In the genomic region with DNA sequence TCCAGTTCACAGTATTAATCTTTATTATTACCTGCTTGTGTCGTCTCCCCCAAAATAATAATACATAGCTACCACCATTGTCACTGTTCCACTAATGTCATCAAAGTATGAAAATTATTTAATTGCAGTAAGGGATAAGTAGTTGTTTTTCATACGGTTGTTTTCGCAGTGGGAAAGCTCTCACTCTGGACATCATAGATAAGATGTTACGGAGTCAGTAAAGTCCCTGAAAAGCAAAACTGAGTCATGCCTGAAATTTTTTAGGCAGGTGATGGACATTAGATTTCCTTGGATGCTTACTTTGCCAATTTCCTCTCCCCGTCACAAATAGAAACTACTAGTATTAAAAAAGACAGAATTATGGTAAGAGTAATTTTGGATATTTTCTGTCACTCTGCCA, we compare ENCODE assay signal across 28 cellular contexts. TPM values are rescaled to one million over a fixed set of nuclear protein-coding genes. Genes with fewer than 3 reads are reported as not detected.
DNase-seq lines count a peak whose midpoint lies in the region; ATAC-seq, FAIRE-seq and TF ChIP-seq lines count a peak whose summit lies in the region.
"Had no signal": no experiment of that assay in that cellular context is flagged by ENCODE, and none has a peak within 500 bp of the region (broad histone marks: within the 10 kb centered on the region; RNA-seq: fewer than 3 reads in every experiment).

No MANE protein-coding gene starts in this region.

- TF ChIP-seq POLR2A in K562 (conservative IDR thresholded peaks at IDR 0.05), result no peak

- no peaks in the 10 kb centered on the region for H3K9me3 ChIP-seq in K562 (replicated peaks; ENCODE audit: control insufficient read depth, insufficient read depth, low read depth, low read length)
- H3K9me3 ChIP-seq in neural progenitor cell (ENCODE audit: low read depth), result no peaks in the 10 kb centered on the region
- H3K9me3 ChIP-seq: A549, HAP-1 had no signal

- no peak overlapping the region for H3K27ac ChIP-seq in GM23338 (ENCODE audit: low read depth)
- H3K27ac ChIP-seq in K562 (ENCODE audit: extremely low read depth, low read depth, low read length), result peak overlapping the region; percentile 59; the same call in 2 of the 3 replicates
- no peak overlapping the region for H3K27ac ChIP-seq in neural progenitor cell
- H3K27ac ChIP-seq: A549, GM23248, KMS-11 had no signal

- ATAC-seq in GM23338, result no peak
- ATAC-seq in K562, result peak; percentile 52
- no peak for ATAC-seq in HG03045 (IDR thresholded peaks at IDR 0.05; ENCODE audit: unreplicated experiment)

- no peaks in the 10 kb centered on the region for H3K79me2 ChIP-seq in GM23338 (replicated peaks; ENCODE audit: insufficient read depth)
- no peaks in the 10 kb centered on the region for H3K79me2 ChIP-seq in K562 (ENCODE audit: control insufficient read depth, insufficient read depth, low read length)
- H3K79me2 ChIP-seq in neural progenitor cell (ENCODE audit: low read depth), result no peaks in the 10 kb centered on the region

- POLR2A ChIA-PET in K562 (lab: Yijun Ruan, JAX), result interaction anchor here (0.5 to 3.7 kb wide), 5 partner anchors 11 to 32 kb away, joined by 3 to 30 read pairs (median 3); partner anchors contain the start of genes APEX1, OSGEP, PIP4P1 and PNP

- WGBS in K562 (ENCODE audit: insufficient coverage, low coverage, missing lambda C conversion rate), result 0% methylated on average over 5 of the region's 5 CpGs

- H3K36me3 ChIP-seq in GM23338 (ENCODE audit: insufficient read depth) (peaks cover 5% of the 10 kb centered on the region), K562 (ENCODE audit: control insufficient read depth, insufficient read depth, low read length) (peaks cover 15% of the 10 kb centered on the region; the same call in 1 of the 3 replicates), neural progenitor cell (no peaks in the 10 kb centered on the region)

- no peaks in the 10 kb centered on the region for H3K9me3 Mint-ChIP-seq in activated naive CD8-positive, alpha-beta T cell (ENCODE audit: low read depth)
- H3K9me3 Mint-ChIP-seq in activated naive CD8-positive, alpha-beta T cell treated with anti-CD3 and anti-CD28 coated beads for 36 hours, result no peaks in the 10 kb centered on the region
- H3K9me3 Mint-ChIP-seq in GM23338 (no peaks in the 10 kb centered on the region), neural progenitor cell (no peaks in the 10 kb centered on the region)
- H3K9me3 Mint-ChIP-seq: HFFc6 had no signal

- H3K27me3 ChIP-seq in GM23338 (ENCODE audit: insufficient read depth) (no peaks in the 10 kb centered on the region), K562 (ENCODE audit: control insufficient read depth in 2 of 2, insufficient read depth in 2 of 2, low read length in 2 of 2) (no peaks in the 10 kb centered on the region), neural progenitor cell (no peaks in the 10 kb centered on the region)

- peaks cover 17% of the 10 kb centered on the region for H3K4me1 ChIP-seq in GM23338 (ENCODE audit: insufficient read depth)
- peaks cover 7 to 54% of the 10 kb centered on the region in 2 experiments; a peak in 4 of 5 replicates for H3K4me1 ChIP-seq in K562 (replicated peaks in 1 of 2; ENCODE audit: control insufficient read depth in 2 of 2, insufficient read depth in 2 of 2, low read length in 2 of 2)
- peaks cover 15% of the 10 kb centered on the region for H3K4me1 ChIP-seq in neural progenitor cell
- H3K4me1 ChIP-seq: A549 had no signal

- H2AFZ ChIP-seq in GM23338, result 0 out of 2 replicates have a peak overlapping the region, but pooled peaks have one; percentile 18
- H2AFZ ChIP-seq in K562 (ENCODE audit: low read depth, low read length), result peak overlapping the region; percentile 70
- no peak overlapping the region for H2AFZ ChIP-seq in neural progenitor cell (replicated peaks)
- H2AFZ ChIP-seq: GM23248 had no signal

- peak; percentile 62; the same call in 1 of the 2 replicates for TF ChIP-seq EP300 in K562 (IDR thresholded peaks at IDR 0.05; ENCODE audit: low read length)

- BruUV-seq in K562 (replicated peaks; lab: Mats Ljungman, UMichigan), result no TSS peak

- no peak for TF ChIP-seq RAD21 in K562 (CRISPR knock-in tag; conservative IDR thresholded peaks at IDR 0.05 in 1 of 2, IDR thresholded peaks at IDR 0.05 in 1 of 2)

- H3K4me3 ChIP-seq in GM23338 (no peak overlapping the region), K562 (no peak overlapping the region), neural progenitor cell (no peak overlapping the region)
- H3K4me3 ChIP-seq: A549, GM23248, HAP-1 had no signal

- no peak for TF ChIP-seq CTCF in GM23338 (conservative IDR thresholded peaks at IDR 0.05; ENCODE audit: low read depth in 2 of 2)
- no peak for TF ChIP-seq CTCF in K562 (IDR thresholded peaks at IDR 0.05 in 2 of 3, conservative IDR thresholded peaks at IDR 0.05 in 1 of 3; ENCODE audit: insufficient read depth in 2 of 3, low read depth in 1 of 3, low read length in 3 of 3)
- no peak for TF ChIP-seq CTCF in neural progenitor cell (IDR thresholded peaks at IDR 0.05)

- H4K20me1 ChIP-seq in GM23338 (replicated peaks; ENCODE audit: insufficient read depth) (no peaks in the 10 kb centered on the region), K562 (replicated peaks; ENCODE audit: control insufficient read depth, insufficient read depth, low read length) (no peaks in the 10 kb centered on the region), neural progenitor cell (ENCODE audit: low read depth) (no peaks in the 10 kb centered on the region)

- no peak for DNase-seq in activated naive CD8-positive, alpha-beta T cell treated with anti-CD3 and anti-CD28 coated beads for 36 hours
- DNase-seq in GM23338 (ENCODE audit: low spot score), result no peak
- DNase-seq in K562 (ENCODE audit: extremely low read depth in 1 of 4, low spot score in 3 of 4), result peak; percentile 29 to 63 (median 39)
- no peak for DNase-seq in neural progenitor cell (ENCODE audit: low spot score)
- DNase-seq in putamen (ENCODE audit: low spot score), result no peak
- no peak for DNase-seq in Ammon's horn (ENCODE audit: low spot score)
- DNase-seq: AML-193, C1 segment of cervical spinal cord, DMS53, GM23248, HFFc6, IMR-90, MM.1S, NCI-H2029, NCI-H446, NCI-H524 treated with DMSO at 0.1 percent for 48 hours, NCI-H82, Right ventricle myocardium superior, RPMI8226 had no signal

- intact Hi-C loops in K562 (cut with micrococcal nuclease), result no loop called here

- in situ Hi-C loops in K562 (cut with MboI), result no loop called here

- H3K27me3 Mint-ChIP-seq in activated naive CD8-positive, alpha-beta T cell, result no peaks in the 10 kb centered on the region
- no peaks in the 10 kb centered on the region for H3K27me3 Mint-ChIP-seq in activated naive CD8-positive, alpha-beta T cell treated with anti-CD3 and anti-CD28 coated beads for 36 hours
- H3K27me3 Mint-ChIP-seq in GM23338 (ENCODE audit: insufficient read depth, low read depth, poor library complexity) (peaks cover 2% of the 10 kb centered on the region), neural progenitor cell (ENCODE audit: insufficient read depth, low read depth) (peaks cover 2% of the 10 kb centered on the region)

- peak overlapping the region in 1 of 2 experiments; percentile 35; a peak in 1 of 4 replicates for H3K9ac ChIP-seq in K562 (ENCODE audit: insufficient read depth in 1 of 2, low read depth in 2 of 2, low read length in 2 of 2)
- no peak overlapping the region for H3K9ac ChIP-seq in neural progenitor cell
- H3K9ac ChIP-seq: GM23248, KMS-11 had no signal

- H3K36me3 Mint-ChIP-seq in activated naive CD8-positive, alpha-beta T cell, result peaks cover 10% of the 10 kb centered on the region
- H3K36me3 Mint-ChIP-seq in activated naive CD8-positive, alpha-beta T cell treated with anti-CD3 and anti-CD28 coated beads for 36 hours, result peaks cover 17% of the 10 kb centered on the region
- H3K36me3 Mint-ChIP-seq in GM23338 (ENCODE audit: low read depth) (peaks cover 10% of the 10 kb centered on the region), neural progenitor cell (peaks cover 3% of the 10 kb centered on the region)

- H3K4me1 Mint-ChIP-seq in activated naive CD8-positive, alpha-beta T cell (ENCODE audit: low read depth), result peaks cover 62% of the 10 kb centered on the region
- H3K4me1 Mint-ChIP-seq in activated naive CD8-positive, alpha-beta T cell treated with anti-CD3 and anti-CD28 coated beads for 36 hours, result peaks cover 24% of the 10 kb centered on the region
- H3K4me1 Mint-ChIP-seq in GM23338 (peaks cover 26% of the 10 kb centered on the region), neural progenitor cell (peaks cover 2% of the 10 kb centered on the region)

- H3F3A ChIP-seq in GM23338 (replicated peaks; ENCODE audit: low read depth), result peaks cover 6% of the 10 kb centered on the region; the same call in 1 of the 2 replicates
- H3F3A ChIP-seq in neural progenitor cell (ENCODE audit: low read depth), result no peaks in the 10 kb centered on the region

- CTCF ChIA-PET in K562 (lab: Yijun Ruan, JAX; ENCODE audit: low intra/inter-chr PET ratio), result no interaction called here

- H3K27ac Mint-ChIP-seq in activated naive CD8-positive, alpha-beta T cell, result peak overlapping the region; percentile 75
- H3K27ac Mint-ChIP-seq in activated naive CD8-positive, alpha-beta T cell treated with anti-CD3 and anti-CD28 coated beads for 36 hours, result no peak overlapping the region
- H3K27ac Mint-ChIP-seq in GM23338 (no peak overlapping the region), neural progenitor cell (no peak overlapping the region)
- H3K27ac Mint-ChIP-seq: HFFc6 had no signal

- H3K4me2 ChIP-seq in GM23338 (no peak overlapping the region), K562 (ENCODE audit: insufficient read depth, low read length) (peak overlapping the region; percentile 31), neural progenitor cell (peak overlapping the region; percentile 31)
- H3K4me2 ChIP-seq: A549, KMS-11 had no signal

- 0 out of 2 replicates have a peak, but pooled peaks cover 7% of the 10 kb centered on the region for H3K9me2 ChIP-seq in GM23338 (ENCODE audit: insufficient read depth)

- no peaks in the 10 kb centered on the region for H3K9me1 ChIP-seq in K562 (ENCODE audit: control insufficient read depth, insufficient read depth, low read length)

- no peak overlapping the region for H3K4me3 Mint-ChIP-seq in activated naive CD8-positive, alpha-beta T cell
- no peak overlapping the region for H3K4me3 Mint-ChIP-seq in activated naive CD8-positive, alpha-beta T cell treated with anti-CD3 and anti-CD28 coated beads for 36 hours
- H3K4me3 Mint-ChIP-seq in GM23338 (no peak overlapping the region), neural progenitor cell (no peak overlapping the region)
- H3K4me3 Mint-ChIP-seq: HFFc6 had no signal

- FAIRE-seq in K562 (lab: Jason Lieb, UNC), result peak; percentile 67
- FAIRE-seq: A549, D721Med had no signal

RNA-seq across cellular contexts. Expression of gene PNP, which starts 13.2 kb away (rescaled TPM):
- total RNA-seq in activated naive CD8-positive, alpha-beta T cell treated with anti-CD3 and anti-CD28 coated beads for 36 hours, result 100 to 1,000 TPM; 227 to 230 TPM
- 72.3 and 102 TPM in 2 replicates for total RNA-seq in GM23338 (2014; rRNA removed; shearing (Covaris generic))
- 56.1 and 60.7 TPM in 2 replicates for polyA plus RNA-seq in GM23338 (2016; fragmentation: Nextera tagmentation; extraction: Ambion mirVana)
- 112 and 115 TPM in 2 replicates for total RNA-seq in K562 (2011; cell fraction: chromatin; rRNA removed; ENCODE audit: low replicate concordance)
- total RNA-seq in K562 (2011; cell fraction: nucleolus; rRNA removed), result 90.6 and 93.6 TPM in 2 replicates
- 115 and 131 TPM in 2 replicates for total RNA-seq in K562 (2011; cell fraction: nucleoplasm; rRNA removed)
- 92.5 and 119 TPM in 2 replicates for total RNA-seq in K562 (2014; rRNA removed)
- total RNA-seq in K562 (2014; rRNA removed; fragmentation: Illumina TruSeq; extraction: Trizol), result 163 and 170 TPM in 2 replicates
- total RNA-seq in K562 (2015; rRNA removed; fragmentation: Illumina TruSeq; extraction: Trizol), result 141 and 144 TPM in 2 replicates
- 119 and 130 TPM in 2 replicates for total RNA-seq in K562 (2021)
- polyA plus RNA-seq in K562 (2011; rRNA removed), result 252 and 288 TPM in 2 replicates
- 200 and 236 TPM in 2 replicates for polyA plus RNA-seq in K562 (2011; cell fraction: cytosol; rRNA removed)
- polyA plus RNA-seq in K562 (2011; cell fraction: nucleus; rRNA removed), result 141 and 192 TPM in 2 replicates
- 88.6 and 90.8 TPM in 2 replicates for polyA plus RNA-seq in K562 (2012)
- polyA plus RNA-seq in K562 (2014; fragmentation: Illumina TruSeq; extraction: Trizol), result 198 and 208 TPM in 2 replicates
- 100 to 1,000 TPM in 1 of 2 experiments, 10 to 100 TPM in 1; 96.2 to 137 TPM for polyA plus RNA-seq in K562 (2014; fragmentation: Nextera tagmentation; extraction: Ambion mirVana)
- polyA plus RNA-seq in K562 (2014; rRNA removed), result 134 and 143 TPM in 2 replicates
- polyA minus RNA-seq in K562 (2011; rRNA and poly(A)+ RNA removed), result 135 and 159 TPM in 2 replicates
- polyA minus RNA-seq in K562 (2011; cell fraction: cytosol; rRNA and poly(A)+ RNA removed), result 92.7 and 94.6 TPM in 2 replicates
- polyA minus RNA-seq in K562 (2011; cell fraction: nucleus; rRNA and poly(A)+ RNA removed), result 36.8 and 65.8 TPM in 2 replicates
- 43.6 and 50.6 TPM in 2 replicates for total RNA-seq in neural progenitor cell (ENCODE audit: low replicate concordance)

RNA-seq across cellular contexts. Expression of gene PIP4P1, which starts 21.1 kb away (rescaled TPM):
- 10 to 100 TPM; 27.6 to 28.7 TPM for total RNA-seq in activated naive CD8-positive, alpha-beta T cell treated with anti-CD3 and anti-CD28 coated beads for 36 hours
- 24.8 and 26.4 TPM in 2 replicates for total RNA-seq in GM23338 (2014; rRNA removed; shearing (Covaris generic))
- polyA plus RNA-seq in GM23338 (2016; fragmentation: Nextera tagmentation; extraction: Ambion mirVana), result 18.9 and 20.9 TPM in 2 replicates
- 39.4 and 59.8 TPM in 2 replicates for total RNA-seq in K562 (2011; cell fraction: chromatin; rRNA removed; ENCODE audit: low replicate concordance)
- 44.1 and 49.7 TPM in 2 replicates for total RNA-seq in K562 (2011; cell fraction: nucleolus; rRNA removed)
- total RNA-seq in K562 (2011; cell fraction: nucleoplasm; rRNA removed), result 51.0 and 52.4 TPM in 2 replicates
- total RNA-seq in K562 (2014; rRNA removed), result 10.3 and 10.9 TPM in 2 replicates
- total RNA-seq in K562 (2014; rRNA removed; fragmentation: Illumina TruSeq; extraction: Trizol), result 8.6 and 10.2 TPM in 2 replicates
- 10.7 and 11.7 TPM in 2 replicates for total RNA-seq in K562 (2015; rRNA removed; fragmentation: Illumina TruSeq; extraction: Trizol)
- total RNA-seq in K562 (2021), result 15.1 and 20.9 TPM in 2 replicates
- 17.7 and 30.2 TPM in 2 replicates for polyA plus RNA-seq in K562 (2011; rRNA removed)
- 20.6 and 21.5 TPM in 2 replicates for polyA plus RNA-seq in K562 (2011; cell fraction: cytosol; rRNA removed)
- polyA plus RNA-seq in K562 (2011; cell fraction: nucleus; rRNA removed), result 95.5 and 114 TPM in 2 replicates
- polyA plus RNA-seq in K562 (2012), result 14.4 and 21.9 TPM in 2 replicates
- polyA plus RNA-seq in K562 (2014; fragmentation: Illumina TruSeq; extraction: Trizol), result 14.9 and 16.6 TPM in 2 replicates
- polyA plus RNA-seq in K562 (2014; fragmentation: Nextera tagmentation; extraction: Ambion mirVana), result 1 to 10 TPM; 5.3 to 7.4 TPM
- polyA plus RNA-seq in K562 (2014; rRNA removed), result 16.0 and 18.9 TPM in 2 replicates
- polyA minus RNA-seq in K562 (2011; rRNA and poly(A)+ RNA removed), result 9.1 and 12.0 TPM in 2 replicates
- polyA minus RNA-seq in K562 (2011; cell fraction: cytosol; rRNA and poly(A)+ RNA removed), result 4.4 and 6.0 TPM in 2 replicates
- 15.5 and 27.3 TPM in 2 replicates for polyA minus RNA-seq in K562 (2011; cell fraction: nucleus; rRNA and poly(A)+ RNA removed)
- 24.1 and 35.3 TPM in 2 replicates for total RNA-seq in neural progenitor cell (ENCODE audit: low replicate concordance)

RNA-seq across cellular contexts. Expression of gene RNASE10, which starts 23.0 kb away (rescaled TPM):
- total RNA-seq in activated naive CD8-positive, alpha-beta T cell treated with anti-CD3 and anti-CD28 coated beads for 36 hours, result under 1 TPM; 0.24 to 0.25 TPM
- not detected in 2 replicates for total RNA-seq in GM23338 (2014; rRNA removed; shearing (Covaris generic))
- polyA plus RNA-seq in GM23338 (2016; fragmentation: Nextera tagmentation; extraction: Ambion mirVana) (0.65 and 0.82 TPM in 2 replicates), K562 (2011; rRNA removed) (not detected in 2 replicates), K562 (2014; fragmentation: Illumina TruSeq; extraction: Trizol) (not detected in 2 replicates), K562 (2014; fragmentation: Nextera tagmentation; extraction: Ambion mirVana) (not detected), K562 (2014; rRNA removed) (not detected in 2 replicates)
- not detected in 2 replicates for total RNA-seq in K562 (2011; cell fraction: chromatin; rRNA removed; ENCODE audit: low replicate concordance)
- not detected in 2 replicates for total RNA-seq in K562 (2011; cell fraction: nucleolus; rRNA removed)
- total RNA-seq in K562 (2011; cell fraction: nucleoplasm; rRNA removed), result not detected in 2 replicates
- total RNA-seq in K562 (2014; rRNA removed) (not detected in 2 replicates), K562 (2014; rRNA removed; fragmentation: Illumina TruSeq; extraction: Trizol) (not detected in 2 replicates), K562 (2015; rRNA removed; fragmentation: Illumina TruSeq; extraction: Trizol) (0.25 TPM in 1 of 2 replicates, not detected in the other), K562 (2021) (1.9 and 2.3 TPM in 2 replicates), neural progenitor cell (ENCODE audit: low replicate concordance) (not detected in 2 replicates)
- not detected in 2 replicates for polyA plus RNA-seq in K562 (2011; cell fraction: cytosol; rRNA removed)
- not detected in 2 replicates for polyA plus RNA-seq in K562 (2011; cell fraction: nucleus; rRNA removed)
- 0.17 and 0.28 TPM in 2 replicates for polyA plus RNA-seq in K562 (2012)
- not detected in 2 replicates for polyA minus RNA-seq in K562 (2011; rRNA and poly(A)+ RNA removed)
- 0.76 TPM in 1 of 2 replicates, not detected in the other for polyA minus RNA-seq in K562 (2011; cell fraction: cytosol; rRNA and poly(A)+ RNA removed)
- polyA minus RNA-seq in K562 (2011; cell fraction: nucleus; rRNA and poly(A)+ RNA removed), result not detected in 2 replicates
- total RNA-seq: Daoy, G401, GM23248, IMR-90, SK-MEL-5 had no signal
- polyA plus RNA-seq: A549, GM23248, IMR-90 had no signal

RNA-seq across cellular contexts. Expression of gene APEX1, which starts 27.4 kb away (rescaled TPM):
- total RNA-seq in activated naive CD8-positive, alpha-beta T cell treated with anti-CD3 and anti-CD28 coated beads for 36 hours, result 100 to 1,000 TPM; 253 to 277 TPM
- total RNA-seq in GM23338 (2014; rRNA removed; shearing (Covaris generic)), result 216 and 247 TPM in 2 replicates
- polyA plus RNA-seq in GM23338 (2016; fragmentation: Nextera tagmentation; extraction: Ambion mirVana), result 279 and 291 TPM in 2 replicates
- 34.9 and 40.9 TPM in 2 replicates for total RNA-seq in K562 (2011; cell fraction: chromatin; rRNA removed; ENCODE audit: low replicate concordance)
- total RNA-seq in K562 (2011; cell fraction: nucleolus; rRNA removed), result 31.0 and 33.6 TPM in 2 replicates
- total RNA-seq in K562 (2011; cell fraction: nucleoplasm; rRNA removed), result 40.3 and 47.9 TPM in 2 replicates
- 157 and 188 TPM in 2 replicates for total RNA-seq in K562 (2014; rRNA removed)
- 49.5 and 50.2 TPM in 2 replicates for total RNA-seq in K562 (2014; rRNA removed; fragmentation: Illumina TruSeq; extraction: Trizol)
- total RNA-seq in K562 (2015; rRNA removed; fragmentation: Illumina TruSeq; extraction: Trizol), result 54.8 and 63.8 TPM in 2 replicates
- 142 and 143 TPM in 2 replicates for total RNA-seq in K562 (2021)
- 224 and 225 TPM in 2 replicates for polyA plus RNA-seq in K562 (2011; rRNA removed)
- polyA plus RNA-seq in K562 (2011; cell fraction: cytosol; rRNA removed), result 321 and 341 TPM in 2 replicates
- 175 and 219 TPM in 2 replicates for polyA plus RNA-seq in K562 (2011; cell fraction: nucleus; rRNA removed)
- polyA plus RNA-seq in K562 (2012), result 161 and 174 TPM in 2 replicates
- polyA plus RNA-seq in K562 (2014; fragmentation: Illumina TruSeq; extraction: Trizol), result 212 and 274 TPM in 2 replicates
- 100 to 1,000 TPM; 158 to 234 TPM for polyA plus RNA-seq in K562 (2014; fragmentation: Nextera tagmentation; extraction: Ambion mirVana)
- 218 and 222 TPM in 2 replicates for polyA plus RNA-seq in K562 (2014; rRNA removed)
- polyA minus RNA-seq in K562 (2011; rRNA and poly(A)+ RNA removed), result 141 and 166 TPM in 2 replicates
- polyA minus RNA-seq in K562 (2011; cell fraction: cytosol; rRNA and poly(A)+ RNA removed), result 59.7 and 65.9 TPM in 2 replicates
- 14.0 and 29.0 TPM in 2 replicates for polyA minus RNA-seq in K562 (2011; cell fraction: nucleus; rRNA and poly(A)+ RNA removed)
- 76.6 and 118 TPM in 2 replicates for total RNA-seq in neural progenitor cell (ENCODE audit: low replicate concordance)

RNA-seq across cellular contexts. Expression of gene OSGEP, which starts 27.8 kb away (rescaled TPM):
- 10 to 100 TPM; 59.0 to 59.2 TPM for total RNA-seq in activated naive CD8-positive, alpha-beta T cell treated with anti-CD3 and anti-CD28 coated beads for 36 hours
- 59.5 and 62.8 TPM in 2 replicates for total RNA-seq in GM23338 (2014; rRNA removed; shearing (Covaris generic))
- 29.0 and 35.1 TPM in 2 replicates for polyA plus RNA-seq in GM23338 (2016; fragmentation: Nextera tagmentation; extraction: Ambion mirVana)
- 124 and 166 TPM in 2 replicates for total RNA-seq in K562 (2011; cell fraction: chromatin; rRNA removed; ENCODE audit: low replicate concordance)
- total RNA-seq in K562 (2011; cell fraction: nucleolus; rRNA removed), result 148 and 154 TPM in 2 replicates
- total RNA-seq in K562 (2011; cell fraction: nucleoplasm; rRNA removed), result 122 and 133 TPM in 2 replicates
- 47.8 and 48.9 TPM in 2 replicates for total RNA-seq in K562 (2014; rRNA removed)
- total RNA-seq in K562 (2014; rRNA removed; fragmentation: Illumina TruSeq; extraction: Trizol), result 35.6 and 36.9 TPM in 2 replicates
- 42.3 and 44.1 TPM in 2 replicates for total RNA-seq in K562 (2015; rRNA removed; fragmentation: Illumina TruSeq; extraction: Trizol)
- 31.4 and 39.1 TPM in 2 replicates for total RNA-seq in K562 (2021)
- 49.3 and 65.2 TPM in 2 replicates for polyA plus RNA-seq in K562 (2011; rRNA removed)
- 108 and 117 TPM in 2 replicates for polyA plus RNA-seq in K562 (2011; cell fraction: cytosol; rRNA removed)
- polyA plus RNA-seq in K562 (2011; cell fraction: nucleus; rRNA removed), result 143 and 149 TPM in 2 replicates
- 37.0 and 40.1 TPM in 2 replicates for polyA plus RNA-seq in K562 (2012)
- 31.4 and 36.4 TPM in 2 replicates for polyA plus RNA-seq in K562 (2014; fragmentation: Illumina TruSeq; extraction: Trizol)
- 10 to 100 TPM; 32.1 to 59.2 TPM for polyA plus RNA-seq in K562 (2014; fragmentation: Nextera tagmentation; extraction: Ambion mirVana)
- 51.1 and 61.1 TPM in 2 replicates for polyA plus RNA-seq in K562 (2014; rRNA removed)
- polyA minus RNA-seq in K562 (2011; rRNA and poly(A)+ RNA removed), result 73.0 and 76.7 TPM in 2 replicates
- polyA minus RNA-seq in K562 (2011; cell fraction: cytosol; rRNA and poly(A)+ RNA removed), result 25.3 and 34.6 TPM in 2 replicates
- polyA minus RNA-seq in K562 (2011; cell fraction: nucleus; rRNA and poly(A)+ RNA removed), result 63.1 and 78.1 TPM in 2 replicates
- total RNA-seq in neural progenitor cell (ENCODE audit: low replicate concordance), result 62.5 and 67.0 TPM in 2 replicates

Comparison
In these comparisons a context has a peak if more than half of its experiments do, and no peak if none do; other contexts are left out.
1. DNase-seq: peak in K562 (4 of 4); none in activated naive CD8-positive, alpha-beta T cell treated with anti-CD3 and anti-CD28 coated beads for 36 hours (single experiment), GM23338 (single experiment), neural progenitor cell (single experiment), putamen (single experiment) and Ammon's horn (single experiment).